Comparison of ENCODE assay signal across 13 cellular contexts in the genomic region with DNA sequence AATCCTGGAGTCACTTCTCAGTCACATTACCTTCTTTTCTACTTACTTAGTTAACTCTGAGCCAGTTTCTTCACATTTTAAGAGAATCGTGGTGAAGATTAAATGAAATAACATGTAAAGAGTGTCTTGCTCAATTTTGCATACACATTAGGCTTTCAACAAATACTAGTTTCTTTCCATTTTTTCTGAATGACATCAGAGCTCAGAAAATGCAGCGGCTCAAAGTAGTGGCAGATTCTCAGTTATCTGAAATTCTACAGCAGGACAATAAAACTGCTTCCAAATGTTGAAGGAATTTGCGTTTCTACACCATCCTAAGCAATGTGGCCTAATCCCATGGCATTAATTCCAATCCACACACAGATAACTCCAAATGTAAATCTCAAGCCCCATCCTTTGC.
A peak's percentile ranks its signal among the peaks of the same experiment; 100 is the strongest.
DNase-seq lines count a peak whose midpoint lies in the region; ATAC-seq and TF ChIP-seq lines count a peak whose summit lies in the region.
"Had no signal": no experiment of that assay in that cellular context is flagged by ENCODE, and none has a peak within 500 bp of the region (broad histone marks: within the 10 kb centered on the region; RNA-seq: fewer than 3 reads in every experiment).

No MANE protein-coding gene starts in this region.

- H3K79me2 ChIP-seq in smooth muscle cell (ENCODE audit: low read depth), result no peaks in the 10 kb centered on the region

- no peaks in the 10 kb centered on the region for H3K36me3 ChIP-seq in SK-N-MC (ENCODE audit: insufficient read depth, low read length)
- no peaks in the 10 kb centered on the region for H3K36me3 ChIP-seq in smooth muscle cell (ENCODE audit: low read depth)
- H3K36me3 ChIP-seq: BLaER1, HAP-1 had no signal

- no peaks in the 10 kb centered on the region for H3K9me3 ChIP-seq in SK-N-MC (ENCODE audit: low read depth, low read length)
- no peaks in the 10 kb centered on the region for H3K9me3 ChIP-seq in smooth muscle cell (replicated peaks; ENCODE audit: low read depth)
- H3K9me3 ChIP-seq: Caco-2, HAP-1 had no signal

- peak overlapping the region; percentile 14 for H2AFZ ChIP-seq in smooth muscle cell (ENCODE audit: low read depth)

- peak; percentile 28 for DNase-seq in G401 (ENCODE audit: low spot score)
- DNase-seq in SK-N-MC (ENCODE audit: low read depth, low spot score), result no peak
- peak; percentile 2 for DNase-seq in fibroblast of gingiva (ENCODE audit: low read depth)
- no peak for DNase-seq in smooth muscle cell (lab: John Stamatoyannopoulos, UW; ENCODE audit: unreplicated experiment)
- no peak for DNase-seq in activated CD8-positive, alpha-beta memory T cell treated with anti-CD3 and anti-CD28 coated beads, Interleukin-2, amount 50 U/mL, for 4 hours
- no peak for DNase-seq in NCI-H2029 (lab: John Stamatoyannopoulos, UW)
- DNase-seq: Caco-2; CD8-positive, alpha-beta memory T cell; DND-41 had no signal

- peaks cover 14% of the 10 kb centered on the region for H3K4me1 ChIP-seq in smooth muscle cell (ENCODE audit: low read depth)
- H3K4me1 ChIP-seq: BLaER1, Caco-2 had no signal

- peaks cover 9% of the 10 kb centered on the region for H3K27me3 ChIP-seq in smooth muscle cell (ENCODE audit: low read depth)
- H3K27me3 ChIP-seq: BLaER1 had no signal

- 6% methylated on average over 3 of the region's 3 CpGs for WGBS in smooth muscle cell (ENCODE audit: low lambda C conversion rate)

- H3K9ac ChIP-seq in SK-N-MC (ENCODE audit: insufficient read length) (no peak overlapping the region), smooth muscle cell (ENCODE audit: low read depth) (no peak overlapping the region)
- H3K9ac ChIP-seq: BLaER1 had no signal

- peaks cover 16% of the 10 kb centered on the region for H3F3A ChIP-seq in smooth muscle cell (ENCODE audit: low read depth)

- no peak overlapping the region for H3K4me3 ChIP-seq in SK-N-MC
- no peak overlapping the region for H3K4me3 ChIP-seq in smooth muscle cell
- H3K4me3 ChIP-seq: BLaER1, HAP-1 had no signal

- TF ChIP-seq CTCF in smooth muscle cell (IDR thresholded peaks at IDR 0.05; ENCODE audit: borderline replicate concordance, insufficient read depth, poor library complexity, severe bottlenecking), result no peak

- H4K20me1 ChIP-seq in smooth muscle cell (ENCODE audit: low read depth), result no peaks in the 10 kb centered on the region
- H4K20me1 ChIP-seq: BLaER1 had no signal

- H3K27ac ChIP-seq in SK-N-MC (peak overlapping the region; percentile 33; the same call in 1 of the 2 replicates), smooth muscle cell (ENCODE audit: low read depth) (peak overlapping the region; percentile 33)
- H3K27ac ChIP-seq: BLaER1 had no signal

- in situ Hi-C loops in G401 (cut with HindIII; ENCODE audit: low sequenced_read_pairs), result no loop called here

- H3K4me2 ChIP-seq in smooth muscle cell, result peak overlapping the region; percentile 69
- H3K4me2 ChIP-seq: BLaER1 had no signal

- no peak for ATAC-seq in HG02884 (IDR thresholded peaks at IDR 0.05; ENCODE audit: unreplicated experiment)
- ATAC-seq: HepG2 had no signal

Comparison
In these comparisons a context has a peak if more than half of its experiments do, and no peak if none do; other contexts are left out.
1. DNase-seq: peak in G401 (single experiment) and fibroblast of gingiva (single experiment); none in SK-N-MC (single experiment), smooth muscle cell (single experiment), activated CD8-positive, alpha-beta memory T cell treated with anti-CD3 and anti-CD28 coated beads, Interleukin-2, amount 50 U/mL, for 4 hours (single experiment) and NCI-H2029 (single experiment).